Comparison of ENCODE assay signal across 13 cellular contexts in genomic region chr12:57235728-57236131, GRCh38. TPM values are rescaled to one million over a fixed set of nuclear protein-coding genes. Genes with fewer than 3 reads are reported as not detected.
DNase-seq lines count a peak whose midpoint lies in the region; ATAC-seq, FAIRE-seq and TF ChIP-seq lines count a peak whose summit lies in the region.
"Had no signal": no experiment of that assay in that cellular context is flagged by ENCODE, and none has a peak within 500 bp of the region (broad histone marks: within the 10 kb centered on the region; RNA-seq: fewer than 3 reads in every experiment).

No MANE protein-coding gene starts in this region.

- H3K36me3 ChIP-seq in HEK293 (ENCODE audit: control insufficient read depth in 2 of 2, insufficient read depth in 1 of 2, low read length in 2 of 2) (peaks cover 0 to 53% of the 10 kb centered on the region in 2 experiments; a peak in 1 of 3 replicates), keratinocyte (ENCODE audit: control insufficient read depth in 2 of 2, extremely low read depth in 1 of 2, insufficient read depth in 2 of 2, low read length in 2 of 2) (peaks cover 25 to 41% of the 10 kb centered on the region in 2 experiments)

- H3K27me3 Mint-ChIP-seq in activated B cell treated with CpG ODN at 0.5 μM for 24 hours, result peaks cover 8% of the 10 kb centered on the region
- peaks cover 20% of the 10 kb centered on the region for H3K27me3 Mint-ChIP-seq in stimulated activated memory B cell treated with anti-CD40 and anti-IgM and Interleukin-4, amounts not matched to agents 10 μg/mL and 1 μg/mL and 100 μg/mL, for 72 hours
- H3K27me3 Mint-ChIP-seq in T-helper 2 cell treated with Interferon-gamma antibody and Interleukin-4, amounts not matched to agents 5 μg/mL and 100 μg/mL, for 36 hours (ENCODE audit: low read depth), result peaks cover 24% of the 10 kb centered on the region

- H3K4me1 Mint-ChIP-seq in activated B cell treated with CpG ODN at 0.5 μM for 24 hours, result peaks cover 92% of the 10 kb centered on the region
- H3K4me1 Mint-ChIP-seq in stimulated activated memory B cell treated with anti-CD40 and anti-IgM and Interleukin-4, amounts not matched to agents 10 μg/mL and 1 μg/mL and 100 μg/mL, for 72 hours, result peaks cover 86% of the 10 kb centered on the region
- H3K4me1 Mint-ChIP-seq in T-helper 2 cell treated with Interferon-gamma antibody and Interleukin-4, amounts not matched to agents 5 μg/mL and 100 μg/mL, for 36 hours (ENCODE audit: low read depth), result peaks cover 48% of the 10 kb centered on the region

- H3K4me2 ChIP-seq in keratinocyte (ENCODE audit: control insufficient read depth, extremely low read depth, insufficient read depth, low read depth, low read length), result peak overlapping the region; percentile 94

- DNase-seq in activated B cell treated with CpG ODN at 0.5 μM for 24 hours (no peak), keratinocyte (ENCODE audit: low read depth, low spot score) (no peak), NCI-H187 treated with DMSO at 0.1 percent for 48 hours (lab: John Stamatoyannopoulos, UW) (no peak), COR-L47 (lab: John Stamatoyannopoulos, UW) (no peak)
- DNase-seq in T-helper 2 cell treated with Interferon-gamma antibody and Interleukin-4, amounts not matched to agents 5 μg/mL and 100 μg/mL, for 36 hours (ENCODE audit: low spot score), result no peak
- DNase-seq: colonic mucosa, NCI-H1092 treated with DMSO at 0.1 percent for 48 hours, NCI-H345, WERI-Rb-1 had no signal

- dilution Hi-C loops in keratinocyte (cut with MboI; ENCODE audit: extremely low pct_ligation_motif_present, low sequenced_read_pairs), result no loop called here

- H3K4me1 ChIP-seq in HEK293 (ENCODE audit: control insufficient read depth, insufficient read depth, low read length) (peaks cover 23% of the 10 kb centered on the region), keratinocyte (ENCODE audit: control insufficient read depth, extremely low read depth, insufficient read depth, low read length) (peaks cover 81% of the 10 kb centered on the region)

- H3K27me3 ChIP-seq in keratinocyte (ENCODE audit: control insufficient read depth, extremely low read depth, insufficient read depth, low read length), result peaks cover 20% of the 10 kb centered on the region

- peaks cover 12% of the 10 kb centered on the region for H3K79me2 ChIP-seq in keratinocyte (ENCODE audit: control insufficient read depth, insufficient read depth, low read length)

- intact Hi-C loops in activated B cell treated with CpG ODN at 0.5 μM for 24 hours (cut with micrococcal nuclease), result no loop called here

- TF ChIP-seq CTCF in HEK293 (tag by site-specific recombination; IDR thresholded peaks at IDR 0.05), result no peak
- TF ChIP-seq CTCF in activated B cell treated with CpG ODN at 0.5 μM for 24 hours (IDR thresholded peaks at IDR 0.05), result no peak
- no peak for TF ChIP-seq CTCF in keratinocyte (optimal IDR thresholded peaks at IDR 0.05 in 1 of 3, IDR thresholded peaks at IDR 0.05 in 1 of 3, conservative IDR thresholded peaks at IDR 0.05 in 1 of 3; ENCODE audit: extremely low read depth in 1 of 3, insufficient read depth in 2 of 3, low read length in 3 of 3)

- H3K9me3 ChIP-seq in HEK293 (ENCODE audit: control insufficient read depth, insufficient read depth, low read depth, low read length) (no peaks in the 10 kb centered on the region), keratinocyte (ENCODE audit: control insufficient read depth, low read depth, low read length) (no peaks in the 10 kb centered on the region)
- H3K9me3 ChIP-seq: colonic mucosa had no signal

- H3K36me3 Mint-ChIP-seq in activated B cell treated with CpG ODN at 0.5 μM for 24 hours (ENCODE audit: low read depth), result peaks cover 44% of the 10 kb centered on the region
- peaks cover 31% of the 10 kb centered on the region for H3K36me3 Mint-ChIP-seq in stimulated activated memory B cell treated with anti-CD40 and anti-IgM and Interleukin-4, amounts not matched to agents 10 μg/mL and 1 μg/mL and 100 μg/mL, for 72 hours
- H3K36me3 Mint-ChIP-seq in T-helper 2 cell treated with Interferon-gamma antibody and Interleukin-4, amounts not matched to agents 5 μg/mL and 100 μg/mL, for 36 hours (ENCODE audit: low read depth), result peaks cover 41% of the 10 kb centered on the region

- no peak for FAIRE-seq in keratinocyte (lab: Jason Lieb, UNC)

- POLR2A ChIA-PET in HEK293 (lab: Yijun Ruan, JAX) (interaction anchor here (0.8 to 1.0 kb wide), 2 partner anchors 8 to 9 kb away, joined by 3 read pairs; no protein-coding TSS in a partner anchor), activated B cell treated with CpG ODN at 0.5 μM for 24 hours (lab: Charles Lee) (interaction anchor here (9.0 kb wide), 2 partner anchors 9 to 20 kb away, joined by 175 to 268 read pairs; partner anchors contain the start of genes NXPH4 and SHMT2)

- H3K4me3 ChIP-seq in HEK293 (ENCODE audit: low read depth, low read length), result no peak overlapping the region
- H3K4me3 ChIP-seq in keratinocyte (ENCODE audit: control insufficient read depth in 2 of 3, extremely low read depth in 1 of 3, insufficient read depth in 2 of 3, low read depth in 1 of 3, low read length in 3 of 3), result peak overlapping the region in 1 of 3 experiments; percentile 39
- H3K4me3 ChIP-seq: colonic mucosa had no signal

- no peak overlapping the region for H3K4me3 Mint-ChIP-seq in activated B cell treated with CpG ODN at 0.5 μM for 24 hours
- H3K4me3 Mint-ChIP-seq in stimulated activated memory B cell treated with anti-CD40 and anti-IgM and Interleukin-4, amounts not matched to agents 10 μg/mL and 1 μg/mL and 100 μg/mL, for 72 hours, result no peak overlapping the region
- no peak overlapping the region for H3K4me3 Mint-ChIP-seq in T-helper 2 cell treated with Interferon-gamma antibody and Interleukin-4, amounts not matched to agents 5 μg/mL and 100 μg/mL, for 36 hours
- H3K4me3 Mint-ChIP-seq: activated naive CD8-positive, alpha-beta T cell had no signal

- no peak for ATAC-seq in activated B cell treated with CpG ODN at 0.5 μM for 24 hours (ENCODE audit: low read depth)
- no peak for ATAC-seq in stimulated activated memory B cell treated with anti-CD40 and anti-IgM and Interleukin-4, amounts not matched to agents 10 μg/mL and 1 μg/mL and 100 μg/mL, for 72 hours

- peak overlapping the region; percentile 96 for H3K27ac Mint-ChIP-seq in activated B cell treated with CpG ODN at 0.5 μM for 24 hours
- peak overlapping the region; percentile 89 for H3K27ac Mint-ChIP-seq in stimulated activated memory B cell treated with anti-CD40 and anti-IgM and Interleukin-4, amounts not matched to agents 10 μg/mL and 1 μg/mL and 100 μg/mL, for 72 hours
- no peak overlapping the region for H3K27ac Mint-ChIP-seq in T-helper 2 cell treated with Interferon-gamma antibody and Interleukin-4, amounts not matched to agents 5 μg/mL and 100 μg/mL, for 36 hours
- H3K27ac Mint-ChIP-seq: activated naive CD8-positive, alpha-beta T cell had no signal

- CTCF ChIA-PET in HEK293 (lab: Yijun Ruan, JAX), result interaction anchor here (8.8 to 23.3 kb wide), 2 partner anchors 8 to 20 kb away, joined by 192 to 628 read pairs; partner anchors contain the start of genes NXPH4 and SHMT2
- CTCF ChIA-PET in activated B cell treated with CpG ODN at 0.5 μM for 24 hours (lab: Charles Lee), result interaction anchor here (9.0 to 20.9 kb wide), 2 partner anchors 11 to 20 kb away, joined by 113 to 390 read pairs; partner anchors contain the start of gene NXPH4

- no peaks in the 10 kb centered on the region for H4K20me1 ChIP-seq in keratinocyte (ENCODE audit: control insufficient read depth, extremely low read depth, insufficient read depth, low read length)

- no peaks in the 10 kb centered on the region for H3K9me1 ChIP-seq in keratinocyte (ENCODE audit: control insufficient read depth, extremely low read depth, insufficient read depth, low read length)

- no peaks in the 10 kb centered on the region for H3K9me3 Mint-ChIP-seq in activated B cell treated with CpG ODN at 0.5 μM for 24 hours
- H3K9me3 Mint-ChIP-seq in stimulated activated memory B cell treated with anti-CD40 and anti-IgM and Interleukin-4, amounts not matched to agents 10 μg/mL and 1 μg/mL and 100 μg/mL, for 72 hours, result no peaks in the 10 kb centered on the region
- H3K9me3 Mint-ChIP-seq in T-helper 2 cell treated with Interferon-gamma antibody and Interleukin-4, amounts not matched to agents 5 μg/mL and 100 μg/mL, for 36 hours, result no peaks in the 10 kb centered on the region
- H3K9me3 Mint-ChIP-seq: H9 had no signal

- no peak overlapping the region for H2AFZ ChIP-seq in keratinocyte (ENCODE audit: control insufficient read depth, low read length)

- no peak overlapping the region for H3K9ac ChIP-seq in keratinocyte (ENCODE audit: control insufficient read depth, extremely low read depth, insufficient read depth, low read length)

- H3K27ac ChIP-seq in HEK293 (ENCODE audit: extremely low read depth, low read depth, low read length) (peak overlapping the region; percentile 66; the same call in 1 of the 2 replicates), keratinocyte (ENCODE audit: control insufficient read depth, insufficient read depth, low read length) (no peak overlapping the region)
- H3K27ac ChIP-seq: colonic mucosa, WERI-Rb-1 had no signal

RNA-seq across cellular contexts. Expression of gene SHMT2, which starts 6.2 kb away (rescaled TPM):
- 268 and 270 TPM in 2 replicates for total RNA-seq in activated B cell treated with CpG ODN at 0.5 μM for 24 hours
- polyA plus RNA-seq in keratinocyte, result 84.0 to 180 TPM (median 128 TPM) in 3 replicates
- polyA plus RNA-seq in keratinocyte (2011; ENCODE audit: low read depth), result 82.9 TPM
- 78.8 and 160 TPM in 2 replicates for polyA plus RNA-seq in keratinocyte (2011; cell fraction: cytosol; rRNA removed)
- polyA plus RNA-seq in keratinocyte (2011; cell fraction: nucleus; rRNA removed), result 115 and 120 TPM in 2 replicates
- polyA plus RNA-seq in keratinocyte (2012; ENCODE audit: low replicate concordance), result 141 and 149 TPM in 2 replicates
- 138 to 210 TPM (median 151 TPM) in 3 replicates for polyA minus RNA-seq in keratinocyte
- polyA minus RNA-seq in keratinocyte (2011; cell fraction: cytosol; rRNA and poly(A)+ RNA removed), result 125 TPM
- polyA minus RNA-seq in keratinocyte (2011; cell fraction: nucleus; rRNA and poly(A)+ RNA removed), result 64.8 and 69.3 TPM in 2 replicates

RNA-seq across cellular contexts. Expression of gene STAC3, which starts 15.3 kb away (rescaled TPM):
- 4.6 and 5.5 TPM in 2 replicates for total RNA-seq in activated B cell treated with CpG ODN at 0.5 μM for 24 hours
- 0.27 to 0.94 TPM (median 0.62 TPM) in 3 replicates for polyA plus RNA-seq in keratinocyte
- polyA plus RNA-seq in keratinocyte (2011; ENCODE audit: low read depth), result 2.1 TPM
- polyA plus RNA-seq in keratinocyte (2011; cell fraction: cytosol; rRNA removed), result 0.09 and 0.13 TPM in 2 replicates
- polyA plus RNA-seq in keratinocyte (2011; cell fraction: nucleus; rRNA removed), result 1.4 and 3.6 TPM in 2 replicates
- 0.33 and 1.1 TPM in 2 replicates for polyA plus RNA-seq in keratinocyte (2012; ENCODE audit: low replicate concordance)
- 1.4 TPM in 1 of 3 replicates, not detected in the others for polyA minus RNA-seq in keratinocyte
- not detected for polyA minus RNA-seq in keratinocyte (2011; cell fraction: cytosol; rRNA and poly(A)+ RNA removed)
- 2.2 TPM in 1 of 2 replicates, not detected in the other for polyA minus RNA-seq in keratinocyte (2011; cell fraction: nucleus; rRNA and poly(A)+ RNA removed)

RNA-seq across cellular contexts. Expression of gene NXPH4, which starts 19.1 kb away (rescaled TPM):
- total RNA-seq in activated B cell treated with CpG ODN at 0.5 μM for 24 hours, result 3.4 and 3.5 TPM in 2 replicates
- 0.97 to 1.4 TPM (median 1.2 TPM) in 3 replicates for polyA plus RNA-seq in keratinocyte
- polyA plus RNA-seq in keratinocyte (2011; ENCODE audit: low read depth), result 1.2 TPM
- 0.66 and 1.9 TPM in 2 replicates for polyA plus RNA-seq in keratinocyte (2011; cell fraction: cytosol; rRNA removed)
- polyA plus RNA-seq in keratinocyte (2011; cell fraction: nucleus; rRNA removed), result 1.7 and 2.1 TPM in 2 replicates
- 4.3 and 9.2 TPM in 2 replicates for polyA plus RNA-seq in keratinocyte (2012; ENCODE audit: low replicate concordance)
- 1.1 to 3.6 TPM (median 1.1 TPM) in 3 replicates for polyA minus RNA-seq in keratinocyte
- polyA minus RNA-seq in keratinocyte (2011; cell fraction: cytosol; rRNA and poly(A)+ RNA removed), result 8.2 TPM
- polyA minus RNA-seq in keratinocyte (2011; cell fraction: nucleus; rRNA and poly(A)+ RNA removed), result 2.1 and 2.2 TPM in 2 replicates
